Comparison of ENCODE assay signal across 35 cellular contexts in the genomic region with DNA sequence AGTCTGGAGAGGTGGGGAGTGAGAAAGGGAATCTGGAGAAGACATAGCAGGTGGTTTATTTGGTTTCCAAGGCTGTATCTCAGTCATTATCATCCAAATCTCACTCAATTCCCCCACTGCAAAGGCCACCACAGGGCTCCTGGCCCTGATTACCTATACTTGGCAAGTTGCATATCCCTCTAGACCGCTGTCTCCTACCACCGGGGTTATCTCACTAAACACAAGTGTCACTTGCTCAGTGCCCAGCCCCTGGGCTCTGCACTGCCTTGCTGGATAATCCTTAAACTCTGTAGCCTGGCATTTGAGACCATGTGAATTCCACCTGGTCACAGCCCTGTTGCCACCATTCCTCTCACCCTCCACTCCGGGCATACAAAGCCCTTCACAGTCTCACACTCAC.
"Had no signal": no experiment of that assay in that cellular context is flagged by ENCODE, and none has a peak within 500 bp of the region (broad histone marks: within the 10 kb centered on the region; RNA-seq: fewer than 3 reads in every experiment).

No MANE protein-coding gene starts in this region.

- H3K27me3 Mint-ChIP-seq: activated CD4-positive, alpha-beta memory T cell treated with anti-CD3 and anti-CD28 coated beads for 36 hours; activated CD4-positive, alpha-beta T cell treated with anti-CD3 and anti-CD28 coated beads, Interleukin-2, amount 10 ng/mL, durations not matched to agents 24 days and 14 days; activated CD8-positive, alpha-beta memory T cell treated with anti-CD3 and anti-CD28 coated beads, Interleukin-2, amount 10 ng/mL, durations not matched to agents 7 days and 5 days had no signal

- H3K4me3 ChIP-seq: body of pancreas, esophagus squamous epithelium, gastroesophageal sphincter, heart right ventricle had no signal

- H3K4me3 Mint-ChIP-seq: activated CD4-positive, alpha-beta memory T cell treated with anti-CD3 and anti-CD28 coated beads for 36 hours; activated CD4-positive, alpha-beta T cell treated with anti-CD3 and anti-CD28 coated beads for 36 hours; activated CD4-positive, alpha-beta T cell treated with anti-CD3 and anti-CD28 coated beads, Interleukin-2, amount 10 ng/mL, durations not matched to agents 24 days and 14 days; activated CD8-positive, alpha-beta memory T cell treated with anti-CD3 and anti-CD28 coated beads, Interleukin-2, amount 10 ng/mL, durations not matched to agents 7 days and 5 days; activated CD8-positive, alpha-beta T cell treated with anti-CD3 and anti-CD28 coated beads, Interleukin-2, amount 10 ng/mL, durations not matched to agents 7 days and 5 days; activated naive CD4-positive, alpha-beta T cell treated with anti-CD3 and anti-CD28 coated beads for 36 hours; activated naive CD8-positive, alpha-beta T cell; activated T-helper 1 cell treated with anti-CD3 and anti-CD28 coated beads, Interleukin-12 subunit alpha, Interleukin-12 subunit beta, Interleukin-2, Interleukin-4 antibody, amounts not matched to agents 30 ng/mL and 10 ng/mL and 1 ng/mL, durations not matched to agents 14 hours and 24 hours and 36 hours; effector memory CD8-positive, alpha-beta T cell; T-helper 17 cell; T-helper 2 cell treated with Interferon-gamma antibody and Interleukin-4, amounts not matched to agents 5 μg/mL and 100 μg/mL, for 36 hours had no signal

- H3K4me1 Mint-ChIP-seq: activated CD4-positive, alpha-beta T cell treated with anti-CD3 and anti-CD28 coated beads for 36 hours; activated CD4-positive, alpha-beta T cell treated with anti-CD3 and anti-CD28 coated beads, Interleukin-2, amount 10 ng/mL, durations not matched to agents 24 days and 14 days; activated CD8-positive, alpha-beta memory T cell treated with anti-CD3 and anti-CD28 coated beads, Interleukin-2, amount 10 ng/mL, durations not matched to agents 7 days and 5 days; T-helper 17 cell had no signal

- DNase-seq: activated CD4-positive, alpha-beta memory T cell treated with anti-CD3 and anti-CD28 coated beads for 36 hours; activated CD4-positive, alpha-beta T cell treated with anti-CD3 and anti-CD28 coated beads for 36 hours; activated CD4-positive, alpha-beta T cell treated with anti-CD3 and anti-CD28 coated beads, Interleukin-2, amount 10 ng/mL, durations not matched to agents 24 days and 14 days; activated CD4-positive, CD25-positive, alpha-beta regulatory T cell; activated CD4-positive, CD25-positive, alpha-beta regulatory T cell treated with anti-CD3 and anti-CD28 coated beads, Interleukin-2, amount 50 U/mL, for 72 hours; activated CD8-positive, alpha-beta memory T cell treated with anti-CD3 and anti-CD28 coated beads, Interleukin-2, amount 10 ng/mL, durations not matched to agents 7 days and 5 days; activated CD8-positive, alpha-beta memory T cell treated with anti-CD3 and anti-CD28 coated beads, Interleukin-2, amount 50 U/mL, for 4 hours; activated CD8-positive, alpha-beta T cell treated with anti-CD3 and anti-CD28 coated beads, Interleukin-2, amount 10 ng/mL, durations not matched to agents 7 days and 5 days; activated effector memory CD4-positive, alpha-beta T cell treated with anti-CD3 and anti-CD28 coated beads, Interleukin-2, amount 50 U/mL, for 16 hours; activated naive CD4-positive, alpha-beta T cell treated with anti-CD3 and anti-CD28 coated beads for 36 hours; activated T-cell treated with anti-CD3 and anti-CD28 coated beads, Interleukin-2, amount 50 U/mL, for 1 hour; activated T-cell treated with anti-CD3 and anti-CD28 coated beads, Interleukin-2, amount 50 U/mL, for 48 hours; amygdala; aorta; body of pancreas; caudate nucleus; cortex of kidney; dermis blood vessel endothelial cell; effector CD4-positive, alpha-beta T cell; effector memory CD8-positive, alpha-beta T cell; esophagus squamous epithelium; foreskin melanocyte; heart right ventricle; T-helper 1 cell; T-helper 17 cell; T1000 had no signal

- H3K27ac ChIP-seq: body of pancreas, epithelial cell of prostate, esophagus squamous epithelium, gastroesophageal sphincter, heart right ventricle had no signal

- FAIRE-seq: colon, endometrium, endothelial cell of umbilical vein had no signal

- H3K4me1 ChIP-seq: body of pancreas, esophagus squamous epithelium, gastroesophageal sphincter, heart right ventricle had no signal

- H3K9me3 Mint-ChIP-seq: activated CD4-positive, alpha-beta memory T cell treated with anti-CD3 and anti-CD28 coated beads for 36 hours; activated CD4-positive, alpha-beta T cell treated with anti-CD3 and anti-CD28 coated beads, Interleukin-2, amount 10 ng/mL, durations not matched to agents 24 days and 14 days; activated naive CD4-positive, alpha-beta T cell treated with anti-CD3 and anti-CD28 coated beads for 36 hours; activated T-helper 1 cell treated with anti-CD3 and anti-CD28 coated beads, Interleukin-12 subunit alpha, Interleukin-12 subunit beta, Interleukin-2, Interleukin-4 antibody, amounts not matched to agents 30 ng/mL and 10 ng/mL and 1 ng/mL, durations not matched to agents 14 hours and 24 hours and 36 hours; activated T-helper 2 cell treated with anti-CD3 and anti-CD28 coated beads, Interferon-gamma antibody, Interleukin-2, Interleukin-4, amounts not matched to agents 10 μg/mL and 5 μg/mL and 100 μg/mL, durations not matched to agents 14 hours and 24 hours and 36 hours; effector memory CD8-positive, alpha-beta T cell; T-helper 2 cell treated with Interferon-gamma antibody and Interleukin-4, amounts not matched to agents 5 μg/mL and 100 μg/mL, for 36 hours had no signal

- H3K27ac Mint-ChIP-seq: activated CD4-positive, alpha-beta memory T cell treated with anti-CD3 and anti-CD28 coated beads for 36 hours; activated CD4-positive, alpha-beta T cell treated with anti-CD3 and anti-CD28 coated beads for 36 hours; activated CD4-positive, alpha-beta T cell treated with anti-CD3 and anti-CD28 coated beads, Interleukin-2, amount 10 ng/mL, durations not matched to agents 24 days and 14 days; activated CD8-positive, alpha-beta memory T cell treated with anti-CD3 and anti-CD28 coated beads, Interleukin-2, amount 10 ng/mL, durations not matched to agents 7 days and 5 days; activated CD8-positive, alpha-beta T cell treated with anti-CD3 and anti-CD28 coated beads, Interleukin-2, amount 10 ng/mL, durations not matched to agents 7 days and 5 days; activated naive CD4-positive, alpha-beta T cell treated with anti-CD3 and anti-CD28 coated beads for 36 hours; activated naive CD8-positive, alpha-beta T cell; activated T-helper 1 cell treated with anti-CD3 and anti-CD28 coated beads, Interleukin-12 subunit alpha, Interleukin-12 subunit beta, Interleukin-2, Interleukin-4 antibody, amounts not matched to agents 30 ng/mL and 10 ng/mL and 1 ng/mL, durations not matched to agents 14 hours and 24 hours and 36 hours; activated T-helper 2 cell treated with anti-CD3 and anti-CD28 coated beads, Interferon-gamma antibody, Interleukin-2, Interleukin-4, amounts not matched to agents 10 μg/mL and 5 μg/mL and 100 μg/mL, durations not matched to agents 14 hours and 24 hours and 36 hours; effector memory CD8-positive, alpha-beta T cell; T-helper 17 cell; T-helper 2 cell treated with Interferon-gamma antibody and Interleukin-4, amounts not matched to agents 5 μg/mL and 100 μg/mL, for 36 hours had no signal

- ATAC-seq: activated CD8-positive, alpha-beta memory T cell treated with anti-CD3 and anti-CD28 coated beads, Interleukin-2, amount 10 ng/mL, durations not matched to agents 7 days and 5 days; activated CD8-positive, alpha-beta T cell treated with anti-CD3 and anti-CD28 coated beads, Interleukin-2, amount 10 ng/mL, durations not matched to agents 7 days and 5 days; body of pancreas; effector memory CD8-positive, alpha-beta T cell; gastroesophageal sphincter; heart right ventricle; T-helper 17 cell had no signal

- H3K36me3 ChIP-seq: esophagus squamous epithelium, gastroesophageal sphincter, heart right ventricle had no signal

- H3K9me3 ChIP-seq: body of pancreas, esophagus squamous epithelium, gastroesophageal sphincter, heart right ventricle had no signal

- H3K27me3 ChIP-seq: body of pancreas, esophagus squamous epithelium, gastroesophageal sphincter, heart right ventricle had no signal

- H3K36me3 Mint-ChIP-seq: activated CD4-positive, alpha-beta memory T cell treated with anti-CD3 and anti-CD28 coated beads for 36 hours; activated CD8-positive, alpha-beta memory T cell treated with anti-CD3 and anti-CD28 coated beads, Interleukin-2, amount 10 ng/mL, durations not matched to agents 7 days and 5 days; activated naive CD8-positive, alpha-beta T cell had no signal
